In the genomic region with DNA sequence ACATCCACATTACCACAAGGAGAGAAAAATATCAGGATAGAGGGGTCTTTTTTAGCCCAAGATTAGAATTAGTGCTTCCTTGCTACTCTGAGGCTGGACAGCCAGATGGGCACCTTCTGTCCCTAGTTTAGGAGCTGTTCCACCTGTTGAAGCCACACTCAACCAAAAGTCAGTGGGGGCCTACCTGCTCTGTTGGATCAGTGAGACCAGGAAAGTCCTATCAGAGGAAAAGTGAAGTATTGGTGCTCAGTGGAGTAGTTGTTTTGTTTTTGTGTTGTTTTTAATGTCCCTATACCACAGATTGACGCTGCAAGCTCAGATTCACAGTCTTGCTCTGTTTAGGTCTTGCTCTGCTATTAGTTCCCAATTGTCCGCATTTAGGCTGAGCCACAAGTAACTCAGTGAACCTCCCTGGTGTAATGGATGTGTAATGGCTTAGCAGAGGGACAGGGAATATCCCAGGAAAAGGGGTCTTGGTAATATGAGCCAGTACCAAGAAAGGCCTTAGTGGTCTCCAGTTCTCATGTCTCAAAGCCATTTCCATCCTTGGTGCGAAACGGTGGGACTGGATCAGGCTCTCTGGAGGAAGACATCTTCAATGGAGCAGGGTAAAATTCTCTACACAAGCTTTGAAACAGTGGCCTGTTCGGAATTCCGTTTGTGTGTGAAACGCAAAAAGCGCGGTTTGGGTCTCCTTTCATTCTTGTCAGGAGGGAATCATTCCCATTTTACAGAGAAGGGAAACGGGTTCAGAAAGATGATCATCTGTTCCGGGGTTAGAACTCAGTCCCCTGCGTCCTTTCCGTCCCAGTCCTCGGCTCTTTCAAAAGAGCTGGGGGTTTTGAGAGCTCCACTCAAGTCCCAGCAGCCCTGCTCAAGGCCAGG, we compare ENCODE assay signal across 8 cellular contexts. TPM values are rescaled to one million over a fixed set of nuclear protein-coding genes. Genes with fewer than 3 reads are reported as not detected.
DNase-seq lines count a peak whose midpoint lies in the region; ATAC-seq and TF ChIP-seq lines count a peak whose summit lies in the region.

No MANE protein-coding gene starts in this region.

- no peak for TF ChIP-seq POLR2A in sigmoid colon (IDR thresholded peaks at IDR 0.05)

- H3K4me1 ChIP-seq in SJSA1 (replicated peaks) (peaks cover 16% of the 10 kb centered on the region), fibroblast of lung (ENCODE audit: control insufficient read depth, extremely low read depth, insufficient read depth, low read length) (no peaks in the 10 kb centered on the region), sigmoid colon (peaks cover 0 to 17% (median 13%) of the 10 kb centered on the region in 4 donors)

- H3K27ac ChIP-seq in SJSA1: no peak overlapping the region
- H3K27ac ChIP-seq in fibroblast of lung (ENCODE audit: insufficient read depth, low read length): no peak overlapping the region
- H3K27ac ChIP-seq in sigmoid colon: no peak overlapping the region

- peak overlapping the region; percentile 75 for H3K4me3 ChIP-seq in SJSA1
- H3K4me3 ChIP-seq in fibroblast of lung (replicated peaks in 1 of 4; ENCODE audit: control extremely low read depth in 1 of 4, insufficient read depth in 1 of 4, low read depth in 3 of 4, low read length in 4 of 4): peak overlapping the region; percentile 22 to 78 (median 68)
- peak overlapping the region; percentile 26 to 72 (median 58) for H3K4me3 ChIP-seq in sigmoid colon

- no peaks in the 10 kb centered on the region for H3K9me3 ChIP-seq in SJSA1 (replicated peaks)
- no peaks in the 10 kb centered on the region for H3K9me3 ChIP-seq in fibroblast of lung (ENCODE audit: control insufficient read depth, insufficient read depth, low read depth, low read length)
- no peaks in the 10 kb centered on the region for H3K9me3 ChIP-seq in sigmoid colon

- peak in 1 of 2 experiments; percentile 29 for DNase-seq in SJSA1 (ENCODE audit: low read depth in 1 of 2, low spot score in 2 of 2)
- peak in 1 of 2 donors; percentile 9 for DNase-seq in fibroblast of lung (ENCODE audit: low read depth in 2 of 2)
- DNase-seq in sigmoid colon: no peak
- no peak for DNase-seq in SHP77 treated with DMSO at 0.1 percent for 48 hours (lab: John Stamatoyannopoulos, UW)
- no peak for DNase-seq in iPS-NIHi7 (ENCODE audit: extremely low spot score)
- no peak for DNase-seq in AML-193 (lab: John Stamatoyannopoulos, UW)

- TF ChIP-seq CTCF in fibroblast of lung (conservative IDR thresholded peaks at IDR 0.05 in 1 of 2, IDR thresholded peaks at IDR 0.05 in 1 of 2; ENCODE audit: low read depth in 1 of 2, low read length in 2 of 2) (no peak), sigmoid colon (IDR thresholded peaks at IDR 0.05) (no peak)

- WGBS in sigmoid colon, 2 donors: 29 to 31% methylated on average over 14 of the region's 14 CpGs

- ATAC-seq in GM19455 (IDR thresholded peaks at IDR 0.05; ENCODE audit: unreplicated experiment) (peak; percentile 20), HG02938 (IDR thresholded peaks at IDR 0.05; ENCODE audit: unreplicated experiment) (no peak)

- no peaks in the 10 kb centered on the region for H3K27me3 ChIP-seq in SJSA1 (replicated peaks)
- H3K27me3 ChIP-seq in fibroblast of lung (ENCODE audit: control insufficient read depth, insufficient read depth, low read length): no peaks in the 10 kb centered on the region
- H3K27me3 ChIP-seq in sigmoid colon: no peaks in the 10 kb centered on the region

- no peaks in the 10 kb centered on the region for H4K20me1 ChIP-seq in fibroblast of lung (ENCODE audit: control insufficient read depth, extremely low read depth, insufficient read depth, low read length)

- peak overlapping the region; percentile 48 for H3K4me2 ChIP-seq in fibroblast of lung (ENCODE audit: extremely low read depth, insufficient read depth, low read length)

- peaks cover 3% of the 10 kb centered on the region for H3K79me2 ChIP-seq in fibroblast of lung (ENCODE audit: control insufficient read depth, insufficient read depth, low read length)

- no peak for TF ChIP-seq EP300 in sigmoid colon (IDR thresholded peaks at IDR 0.05)

- no peak overlapping the region for H2AFZ ChIP-seq in fibroblast of lung (ENCODE audit: low read length)

- H3K9ac ChIP-seq in fibroblast of lung (ENCODE audit: insufficient read depth, low read length): no peak overlapping the region

- H3K36me3 ChIP-seq in SJSA1 (peaks cover 56% of the 10 kb centered on the region), fibroblast of lung (ENCODE audit: control insufficient read depth, insufficient read depth, low read length) (peaks cover 3% of the 10 kb centered on the region), sigmoid colon (peaks cover 23 to 42% (median 26%) of the 10 kb centered on the region in 4 donors)

- intact Hi-C loops in sigmoid colon (cut with DNase I): no loop called here

RNA-seq across cellular contexts. Expression of a gene that starts 0.6 kb away (rescaled TPM):
- 3.9 and 4.8 TPM in 2 replicates for total RNA-seq in SJSA1 (2014; rRNA removed; shearing (Covaris generic))
- total RNA-seq in fibroblast of lung (6.7 and 11.9 TPM in 2 replicates), sigmoid colon (10 to 100 TPM in 1 of 4 donors, 1 to 10 TPM in 3; 1.1 to 18.3 (median 6.4) TPM)
- polyA plus RNA-seq in fibroblast of lung (11.6 and 17.8 TPM in 2 replicates), sigmoid colon (10 to 100 TPM in 1 of 3 donors, 1 to 10 TPM in 2; 1.8 to 22.9 (median 4.4) TPM)
- 5.9 and 9.5 TPM in 2 replicates for polyA plus RNA-seq in fibroblast of lung (2012)
- polyA minus RNA-seq in fibroblast of lung (ENCODE audit: low replicate concordance): 3.4 and 5.4 TPM in 2 replicates

RNA-seq across cellular contexts. Expression of a gene that starts 23.7 kb away (rescaled TPM):
- total RNA-seq in SJSA1 (2014; rRNA removed; shearing (Covaris generic)): 84.0 and 95.5 TPM in 2 replicates
- total RNA-seq in fibroblast of lung (77.6 and 89.7 TPM in 2 replicates), sigmoid colon (100 to 1,000 TPM in 1 of 4 donors, 10 to 100 TPM in 3; 80.3 to 110 (median 89.8) TPM)
- polyA plus RNA-seq in fibroblast of lung (282 and 321 TPM in 2 replicates), sigmoid colon (100 to 1,000 TPM; 155 to 214 (median 180) TPM)
- polyA plus RNA-seq in fibroblast of lung (2012): 225 and 241 TPM in 2 replicates
- polyA minus RNA-seq in fibroblast of lung (ENCODE audit: low replicate concordance): 25.4 and 28.5 TPM in 2 replicates

RNA-seq across cellular contexts. Expression of a gene that starts 51.0 kb away (rescaled TPM):
- 20.3 and 33.7 TPM in 2 replicates for total RNA-seq in SJSA1 (2014; rRNA removed; shearing (Covaris generic))
- total RNA-seq in fibroblast of lung: 10.5 and 15.5 TPM in 2 replicates
- polyA plus RNA-seq in fibroblast of lung: 25.6 and 58.7 TPM in 2 replicates
- 25.4 and 57.2 TPM in 2 replicates for polyA plus RNA-seq in fibroblast of lung (2012)
- 17.8 and 32.5 TPM in 2 replicates for polyA minus RNA-seq in fibroblast of lung (ENCODE audit: low replicate concordance)
- total RNA-seq in sigmoid colon: 1 to 10 TPM; 7.2 to 9.2 (median 8.3) TPM
- polyA plus RNA-seq in sigmoid colon: 10 to 100 TPM; 10.6 to 27.3 (median 15.6) TPM

RNA-seq across cellular contexts. Expression of a gene that starts 57.1 kb away (rescaled TPM):
- total RNA-seq in SJSA1 (2014; rRNA removed; shearing (Covaris generic)): 12.6 and 19.5 TPM in 2 replicates
- total RNA-seq in fibroblast of lung: 22.9 and 31.7 TPM in 2 replicates
- 19.0 and 23.4 TPM in 2 replicates for polyA plus RNA-seq in fibroblast of lung
- 10.9 and 11.0 TPM in 2 replicates for polyA plus RNA-seq in fibroblast of lung (2012)
- 12.8 and 21.5 TPM in 2 replicates for polyA minus RNA-seq in fibroblast of lung (ENCODE audit: low replicate concordance)
- total RNA-seq in sigmoid colon: 10 to 100 TPM; 23.9 to 31.8 (median 28.1) TPM
- polyA plus RNA-seq in sigmoid colon: 10 to 100 TPM in 1 of 3 donors, 1 to 10 TPM in 2; 6.0 to 25.7 (median 9.2) TPM
